In the genomic region with DNA sequence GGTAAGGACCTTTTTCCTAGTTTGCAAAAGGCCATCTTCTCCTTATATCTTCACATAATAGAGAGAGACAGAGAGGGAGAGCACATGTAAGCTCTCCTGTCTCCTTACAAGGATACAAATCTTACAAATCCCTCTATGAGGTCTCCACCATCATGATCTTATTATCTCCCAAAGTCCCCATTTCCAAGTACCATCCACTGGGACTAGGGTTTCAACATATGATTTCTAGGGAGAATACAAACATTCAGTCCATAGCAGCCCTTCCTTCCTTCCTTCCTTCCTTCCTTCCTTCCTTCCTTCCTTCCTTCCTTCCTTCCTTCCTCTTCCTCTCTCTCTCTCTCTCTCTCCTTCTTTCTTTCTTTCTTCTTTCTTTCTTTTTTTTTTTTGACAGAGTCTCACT, we compare ENCODE assay signal across 1 cellular context.
TF ChIP-seq lines count a peak whose summit lies in the region.

No MANE protein-coding gene starts in this region.

TF ChIP-seq in SK-N-SH treated with all-trans-retinoic acid at 6 μM for 48 hours, 23 proteins besides CTCF, POLR2A, EP300 and RAD21 (continued from another document):
- TF ChIP-seq, protein P1, sequence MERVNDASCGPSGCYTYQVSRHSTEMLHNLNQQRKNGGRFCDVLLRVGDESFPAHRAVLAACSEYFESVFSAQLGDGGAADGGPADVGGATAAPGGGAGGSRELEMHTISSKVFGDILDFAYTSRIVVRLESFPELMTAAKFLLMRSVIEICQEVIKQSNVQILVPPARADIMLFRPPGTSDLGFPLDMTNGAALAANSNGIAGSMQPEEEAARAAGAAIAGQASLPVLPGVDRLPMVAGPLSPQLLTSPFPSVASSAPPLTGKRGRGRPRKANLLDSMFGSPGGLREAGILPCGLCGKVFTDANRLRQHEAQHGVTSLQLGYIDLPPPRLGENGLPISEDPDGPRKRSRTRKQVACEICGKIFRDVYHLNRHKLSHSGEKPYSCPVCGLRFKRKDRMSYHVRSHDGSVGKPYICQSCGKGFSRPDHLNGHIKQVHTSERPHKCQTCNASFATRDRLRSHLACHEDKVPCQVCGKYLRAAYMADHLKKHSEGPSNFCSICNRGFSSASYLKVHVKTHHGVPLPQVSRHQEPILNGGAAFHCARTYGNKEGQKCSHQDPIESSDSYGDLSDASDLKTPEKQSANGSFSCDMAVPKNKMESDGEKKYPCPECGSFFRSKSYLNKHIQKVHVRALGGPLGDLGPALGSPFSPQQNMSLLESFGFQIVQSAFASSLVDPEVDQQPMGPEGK (CRISPR knock-in tag; IDR thresholded peaks at IDR 0.05; ENCODE audit: borderline replicate concordance), result no peak
- TF ChIP-seq TOX (CRISPR knock-in tag; IDR thresholded peaks at IDR 0.05; ENCODE audit: borderline replicate concordance) (no peak), TCF4 (CRISPR knock-in tag; IDR thresholded peaks at IDR 0.05; ENCODE audit: borderline replicate concordance) (no peak)
